1 cellular context compared by ENCODE assay signal in the genomic region with DNA sequence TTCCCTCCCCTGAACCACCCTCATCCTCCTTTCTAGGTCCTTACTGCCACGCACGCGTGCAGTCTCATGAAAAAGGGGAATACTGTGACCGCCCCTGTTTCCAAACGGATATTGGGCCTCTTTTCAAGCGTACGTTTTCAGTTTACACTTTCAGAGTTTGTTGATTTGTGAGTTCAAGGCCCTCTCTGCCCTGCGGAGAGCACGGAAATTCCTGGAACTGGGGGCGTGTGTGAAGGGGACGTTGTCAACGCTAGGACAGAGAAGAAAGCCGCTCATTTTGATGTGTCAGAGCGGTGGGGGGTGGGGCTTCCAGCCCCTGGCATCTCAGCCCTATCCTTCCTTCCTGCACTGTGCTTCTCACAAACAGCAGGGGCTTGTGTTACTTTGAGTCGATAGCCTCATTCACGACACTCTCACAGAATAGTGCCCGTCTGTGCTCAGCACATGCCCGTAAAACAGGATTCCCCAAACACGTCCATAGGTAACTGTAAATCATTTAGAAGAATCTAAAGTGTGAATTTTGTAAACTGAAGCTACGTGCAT.
TF ChIP-seq lines count a peak whose summit lies in the region.

No MANE protein-coding gene starts in this region.

TF ChIP-seq in HepG2, 621 proteins besides CTCF, POLR2A, EP300 and RAD21 (continued from another document and continues in another):
- TF ChIP-seq, protein P1, sequence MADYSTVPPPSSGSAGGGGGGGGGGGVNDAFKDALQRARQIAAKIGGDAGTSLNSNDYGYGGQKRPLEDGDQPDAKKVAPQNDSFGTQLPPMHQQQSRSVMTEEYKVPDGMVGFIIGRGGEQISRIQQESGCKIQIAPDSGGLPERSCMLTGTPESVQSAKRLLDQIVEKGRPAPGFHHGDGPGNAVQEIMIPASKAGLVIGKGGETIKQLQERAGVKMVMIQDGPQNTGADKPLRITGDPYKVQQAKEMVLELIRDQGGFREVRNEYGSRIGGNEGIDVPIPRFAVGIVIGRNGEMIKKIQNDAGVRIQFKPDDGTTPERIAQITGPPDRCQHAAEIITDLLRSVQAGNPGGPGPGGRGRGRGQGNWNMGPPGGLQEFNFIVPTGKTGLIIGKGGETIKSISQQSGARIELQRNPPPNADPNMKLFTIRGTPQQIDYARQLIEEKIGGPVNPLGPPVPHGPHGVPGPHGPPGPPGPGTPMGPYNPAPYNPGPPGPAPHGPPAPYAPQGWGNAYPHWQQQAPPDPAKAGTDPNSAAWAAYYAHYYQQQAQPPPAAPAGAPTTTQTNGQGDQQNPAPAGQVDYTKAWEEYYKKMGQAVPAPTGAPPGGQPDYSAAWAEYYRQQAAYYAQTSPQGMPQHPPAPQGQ (CRISPR knock-in tag; IDR thresholded peaks at IDR 0.05; ENCODE audit: borderline replicate concordance) = no peak
- TF ChIP-seq HMGA1 (CRISPR knock-in tag; conservative IDR thresholded peaks at IDR 0.05) (no peak), HNRNPLL (IDR thresholded peaks at IDR 0.05; ENCODE audit: low read depth, low read length, poor library complexity, severe bottlenecking) (no peak), ZNF225 (CRISPR knock-in tag; IDR thresholded peaks at IDR 0.05) (no peak; the same call in 1 of the 2 replicates), ZNF761 (CRISPR knock-in tag; conservative IDR thresholded peaks at IDR 0.05) (0 out of 2 replicates have a peak, but pooled peaks have one; percentile 15), TBX3 (IDR thresholded peaks at IDR 0.05; ENCODE audit: borderline replicate concordance) (no peak), SYNCRIP (IDR thresholded peaks at IDR 0.05; ENCODE audit: insufficient read depth, low read depth, low read length) (no peak), JARID2 (CRISPR knock-in tag; IDR thresholded peaks at IDR 0.05; ENCODE audit: insufficient replicate concordance) (no peak), HNRNPL (IDR thresholded peaks at IDR 0.05; ENCODE audit: low read depth, low read length) (no peak), TSC22D2 (CRISPR knock-in tag; IDR thresholded peaks at IDR 0.05; ENCODE audit: borderline replicate concordance) (no peak), RFX5 (IDR thresholded peaks at IDR 0.05; ENCODE audit: low read depth, low read length) (no peak), ZNF512 (CRISPR knock-in tag; IDR thresholded peaks at IDR 0.05) (peak; percentile 52; the same call in 1 of the 2 replicates), SMYD3 (CRISPR knock-in tag; IDR thresholded peaks at IDR 0.05) (peak; percentile 81), SRF (IDR thresholded peaks at IDR 0.05; ENCODE audit: low read depth, low read length) (no peak), ZNF570 (CRISPR knock-in tag; IDR thresholded peaks at IDR 0.05; ENCODE audit: borderline replicate concordance) (no peak), FOSL1 (CRISPR knock-in tag; IDR thresholded peaks at IDR 0.05; ENCODE audit: borderline replicate concordance) (no peak), ZFP41 (CRISPR knock-in tag; IDR thresholded peaks at IDR 0.05; ENCODE audit: borderline replicate concordance) (no peak), ZC3H4 (CRISPR knock-in tag; IDR thresholded peaks at IDR 0.05; ENCODE audit: borderline replicate concordance) (no peak), SIN3B (IDR thresholded peaks at IDR 0.05; ENCODE audit: low read length) (no peak), ZNF282 (IDR thresholded peaks at IDR 0.05; ENCODE audit: partially characterized antibody) (no peak), ZBTB21 (CRISPR knock-in tag; IDR thresholded peaks at IDR 0.05) (no peak), ZBTB26 (CRISPR knock-in tag; IDR thresholded peaks at IDR 0.05; ENCODE audit: borderline replicate concordance) (peak; percentile 47; the same call in 1 of the 2 replicates), TEAD2 (CRISPR knock-in tag; IDR thresholded peaks at IDR 0.05) (no peak), ATAD3A (CRISPR knock-in tag; IDR thresholded peaks at IDR 0.05) (no peak), POGK (CRISPR knock-in tag; conservative IDR thresholded peaks at IDR 0.05) (no peak), FOXA3 (CRISPR knock-in tag; IDR thresholded peaks at IDR 0.05) (peak; percentile 95), ZBTB8A (CRISPR knock-in tag; IDR thresholded peaks at IDR 0.05; ENCODE audit: borderline replicate concordance, low read depth) (no peak), MLLT10 (CRISPR knock-in tag; IDR thresholded peaks at IDR 0.05) (no peak), SOX6 (IDR thresholded peaks at IDR 0.05) (no peak), SOX6 (CRISPR knock-in tag; IDR thresholded peaks at IDR 0.05) (peak; percentile 91), IRF2 (CRISPR knock-in tag; IDR thresholded peaks at IDR 0.05) (peak; percentile 90; the same call in 1 of the 2 replicates), ZNF451 (CRISPR knock-in tag; IDR thresholded peaks at IDR 0.05) (peak; percentile 53; the same call in 1 of the 2 replicates), HCFC1 (IDR thresholded peaks at IDR 0.05; ENCODE audit: low read depth, low read length) (no peak), FIP1L1 (IDR thresholded peaks at IDR 0.05; ENCODE audit: borderline replicate concordance, insufficient read depth, low read depth, low read length) (no peak), FOXJ3 (CRISPR knock-in tag; IDR thresholded peaks at IDR 0.05; ENCODE audit: borderline replicate concordance) (peak; percentile 75; the same call in 1 of the 2 replicates), MIER2 (CRISPR knock-in tag; IDR thresholded peaks at IDR 0.05) (peak; percentile 49; the same call in 1 of the 2 replicates)
- TF ChIP-seq, protein P2, sequence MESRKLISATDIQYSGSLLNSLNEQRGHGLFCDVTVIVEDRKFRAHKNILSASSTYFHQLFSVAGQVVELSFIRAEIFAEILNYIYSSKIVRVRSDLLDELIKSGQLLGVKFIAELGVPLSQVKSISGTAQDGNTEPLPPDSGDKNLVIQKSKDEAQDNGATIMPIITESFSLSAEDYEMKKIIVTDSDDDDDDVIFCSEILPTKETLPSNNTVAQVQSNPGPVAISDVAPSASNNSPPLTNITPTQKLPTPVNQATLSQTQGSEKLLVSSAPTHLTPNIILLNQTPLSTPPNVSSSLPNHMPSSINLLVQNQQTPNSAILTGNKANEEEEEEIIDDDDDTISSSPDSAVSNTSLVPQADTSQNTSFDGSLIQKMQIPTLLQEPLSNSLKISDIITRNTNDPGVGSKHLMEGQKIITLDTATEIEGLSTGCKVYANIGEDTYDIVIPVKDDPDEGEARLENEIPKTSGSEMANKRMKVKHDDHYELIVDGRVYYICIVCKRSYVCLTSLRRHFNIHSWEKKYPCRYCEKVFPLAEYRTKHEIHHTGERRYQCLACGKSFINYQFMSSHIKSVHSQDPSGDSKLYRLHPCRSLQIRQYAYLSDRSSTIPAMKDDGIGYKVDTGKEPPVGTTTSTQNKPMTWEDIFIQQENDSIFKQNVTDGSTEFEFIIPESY (CRISPR knock-in tag; IDR thresholded peaks at IDR 0.05) = peak; percentile 61; the same call in 1 of the 2 replicates
- TF ChIP-seq, protein P3, sequence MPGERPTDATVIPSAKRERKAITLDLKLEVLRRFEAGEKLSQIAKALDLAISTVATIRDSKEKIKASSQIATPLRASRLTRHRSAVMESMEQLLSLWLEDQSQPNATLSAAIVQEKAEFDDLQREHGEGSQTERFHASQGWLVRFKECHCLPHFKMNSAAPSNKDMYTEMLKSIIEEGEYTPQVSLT (CRISPR knock-in tag; IDR thresholded peaks at IDR 0.05; ENCODE audit: borderline replicate concordance, low read depth) = no peak
- TF ChIP-seq, protein P4, sequence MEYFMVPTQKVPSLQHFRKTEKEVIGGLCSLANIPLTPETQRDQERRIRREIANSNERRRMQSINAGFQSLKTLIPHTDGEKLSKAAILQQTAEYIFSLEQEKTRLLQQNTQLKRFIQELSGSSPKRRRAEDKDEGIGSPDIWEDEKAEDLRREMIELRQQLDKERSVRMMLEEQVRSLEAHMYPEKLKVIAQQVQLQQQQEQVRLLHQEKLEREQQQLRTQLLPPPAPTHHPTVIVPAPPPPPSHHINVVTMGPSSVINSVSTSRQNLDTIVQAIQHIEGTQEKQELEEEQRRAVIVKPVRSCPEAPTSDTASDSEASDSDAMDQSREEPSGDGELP (IDR thresholded peaks at IDR 0.05; ENCODE audit: borderline replicate concordance, low read depth) = peak; percentile 20; the same call in 1 of the 2 replicates
- TF ChIP-seq, protein P5, sequence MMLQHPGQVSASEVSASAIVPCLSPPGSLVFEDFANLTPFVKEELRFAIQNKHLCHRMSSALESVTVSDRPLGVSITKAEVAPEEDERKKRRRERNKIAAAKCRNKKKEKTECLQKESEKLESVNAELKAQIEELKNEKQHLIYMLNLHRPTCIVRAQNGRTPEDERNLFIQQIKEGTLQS (CRISPR knock-in tag; IDR thresholded peaks at IDR 0.05) = no peak
- TF ChIP-seq, protein P6, sequence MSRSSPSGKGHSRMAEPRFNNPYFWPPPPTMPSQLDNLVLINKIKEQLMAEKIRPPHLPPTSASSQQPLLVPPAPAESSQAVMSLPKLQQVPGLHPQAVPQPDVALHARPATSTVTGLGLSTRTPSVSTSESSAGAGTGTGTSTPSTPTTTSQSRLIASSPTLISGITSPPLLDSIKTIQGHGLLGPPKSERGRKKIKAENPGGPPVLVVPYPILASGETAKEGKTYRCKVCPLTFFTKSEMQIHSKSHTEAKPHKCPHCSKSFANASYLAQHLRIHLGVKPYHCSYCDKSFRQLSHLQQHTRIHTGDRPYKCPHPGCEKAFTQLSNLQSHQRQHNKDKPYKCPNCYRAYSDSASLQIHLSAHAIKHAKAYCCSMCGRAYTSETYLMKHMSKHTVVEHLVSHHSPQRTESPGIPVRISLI (CRISPR knock-in tag; IDR thresholded peaks at IDR 0.05; ENCODE audit: borderline replicate concordance) = peak; percentile 46; the same call in 1 of the 2 replicates
- TF ChIP-seq, protein P7, sequence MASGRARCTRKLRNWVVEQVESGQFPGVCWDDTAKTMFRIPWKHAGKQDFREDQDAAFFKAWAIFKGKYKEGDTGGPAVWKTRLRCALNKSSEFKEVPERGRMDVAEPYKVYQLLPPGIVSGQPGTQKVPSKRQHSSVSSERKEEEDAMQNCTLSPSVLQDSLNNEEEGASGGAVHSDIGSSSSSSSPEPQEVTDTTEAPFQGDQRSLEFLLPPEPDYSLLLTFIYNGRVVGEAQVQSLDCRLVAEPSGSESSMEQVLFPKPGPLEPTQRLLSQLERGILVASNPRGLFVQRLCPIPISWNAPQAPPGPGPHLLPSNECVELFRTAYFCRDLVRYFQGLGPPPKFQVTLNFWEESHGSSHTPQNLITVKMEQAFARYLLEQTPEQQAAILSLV (CRISPR knock-in tag; IDR thresholded peaks at IDR 0.05; ENCODE audit: borderline replicate concordance) = no peak
- TF ChIP-seq, protein P8, sequence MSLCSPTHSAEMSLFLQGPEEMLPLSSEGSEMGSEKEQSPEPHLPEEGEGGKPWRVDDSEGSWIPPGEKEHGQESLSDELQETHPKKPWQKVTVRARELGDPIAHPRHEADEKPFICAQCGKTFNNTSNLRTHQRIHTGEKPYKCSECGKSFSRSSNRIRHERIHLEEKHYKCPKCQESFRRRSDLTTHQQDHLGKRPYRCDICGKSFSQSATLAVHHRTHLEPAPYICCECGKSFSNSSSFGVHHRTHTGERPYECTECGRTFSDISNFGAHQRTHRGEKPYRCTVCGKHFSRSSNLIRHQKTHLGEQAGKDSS (CRISPR knock-in tag; IDR thresholded peaks at IDR 0.05; ENCODE audit: borderline replicate concordance, low read depth) = peak; percentile 24; the same call in 1 of the 2 replicates
